Comparison of ENCODE assay signal across 14 cellular contexts in genomic region chr17:42923472-42923871, GRCh38. TPM values are rescaled to one million over a fixed set of nuclear protein-coding genes. Genes with fewer than 3 reads are reported as not detected.
A peak's percentile ranks its signal among the peaks of the same experiment; 100 is the strongest.
DNase-seq lines count a peak whose midpoint lies in the region; ATAC-seq and TF ChIP-seq lines count a peak whose summit lies in the region.
"Not testable (repeated sequence)": the region's sequence is repeated elsewhere in the genome, so short reads cannot be mapped to it uniquely, and the experiment has no call there.
"Had no signal": no experiment of that assay in that cellular context is flagged by ENCODE, and none has a peak within 500 bp of the region (broad histone marks: within the 10 kb centered on the region; RNA-seq: fewer than 3 reads in every experiment).

No MANE protein-coding gene starts in this region.

- not testable (repeated sequence) for H3K4me3 ChIP-seq in NB4 (ENCODE audit: low read depth, low read length); adipocyte (ENCODE audit: low read length); esophagus muscularis mucosa; left ventricle myocardium inferior; upper lobe of right lung

- not testable (repeated sequence) for H3K27me3 ChIP-seq in adipocyte (replicated peaks; ENCODE audit: control insufficient read depth, insufficient read depth, low read length); esophagus muscularis mucosa; left ventricle myocardium inferior (ENCODE audit: low read depth); upper lobe of right lung

- not testable (repeated sequence) for H3K9me3 ChIP-seq in adipocyte (ENCODE audit: control insufficient read depth, low read length); esophagus muscularis mucosa; left ventricle myocardium inferior (replicated peaks); upper lobe of right lung

- not testable (repeated sequence) for H3K36me3 ChIP-seq in adipocyte (ENCODE audit: control insufficient read depth, insufficient read depth, low read length, severe bottlenecking); esophagus muscularis mucosa; left ventricle myocardium inferior; upper lobe of right lung

- DNase-seq in NB4 (ENCODE audit: low read depth) (peak; percentile 16), posterior vena cava (ENCODE audit: low spot score) (peak; percentile 31)
- not testable (repeated sequence) for DNase-seq in adipocyte (ENCODE audit: low read depth); esophagus muscularis mucosa (ENCODE audit: extremely low spot score); left ventricle myocardium inferior; upper lobe of right lung

- H3K9ac ChIP-seq in adipocyte (ENCODE audit: low read length), result peak overlapping the region; percentile 51

- intact Hi-C loops in esophagus muscularis mucosa (cut with DNase I); left ventricle myocardium inferior (cut with micrococcal nuclease); posterior vena cava (cut with DNase I); upper lobe of right lung (cut with DNase I): not testable (repeated sequence)

- not testable (repeated sequence) for ATAC-seq in upper lobe of right lung

- TF ChIP-seq CTCF in NB4 (IDR thresholded peaks at IDR 0.05; ENCODE audit: low read depth, low read length); esophagus muscularis mucosa (IDR thresholded peaks at IDR 0.05); left ventricle myocardium inferior (IDR thresholded peaks at IDR 0.05; ENCODE audit: borderline replicate concordance); upper lobe of right lung (IDR thresholded peaks at IDR 0.05): not testable (repeated sequence)

- not testable (repeated sequence) for TF ChIP-seq EP300 in esophagus muscularis mucosa (IDR thresholded peaks at IDR 0.05)

- H3K27ac ChIP-seq in esophagus muscularis mucosa (replicated peaks in 1 of 4) (peak overlapping the region in 3 of 4 donors; percentile 15 to 56 (median 52)), left ventricle myocardium inferior (replicated peaks) (peak overlapping the region; percentile 61), upper lobe of right lung (peak overlapping the region; percentile 83)

- not testable (repeated sequence) for TF ChIP-seq POLR2A in NB4 (IDR thresholded peaks at IDR 0.05; ENCODE audit: extremely low read depth, insufficient read length); esophagus muscularis mucosa (IDR thresholded peaks at IDR 0.05; ENCODE audit: low read depth)

- peaks cover 32% of the 10 kb centered on the region for H3K4me1 ChIP-seq in adipocyte (ENCODE audit: control insufficient read depth, insufficient read depth, low read length)
- H3K4me1 ChIP-seq in esophagus muscularis mucosa, result peaks cover 21 to 61% (median 50%) of the 10 kb centered on the region in 4 donors
- peaks cover 32% of the 10 kb centered on the region for H3K4me1 ChIP-seq in left ventricle myocardium inferior
- H3K4me1 ChIP-seq in upper lobe of right lung, result peaks cover 49% of the 10 kb centered on the region

- WGBS in esophagus muscularis mucosa, result 88% methylated on average over 7 of the region's 7 CpGs

RNA-seq across cellular contexts. Expression of gene G6PC1, which starts 22.9 kb away (rescaled TPM):
- total RNA-seq in esophagus muscularis mucosa (under 1 TPM in 1 of 4 donors, not detected in 3; 0.06 TPM), left ventricle myocardium inferior (not detected), posterior vena cava (not detected), upper lobe of right lung (not detected)
- total RNA-seq: A172; A673; CD4-positive, alpha-beta T cell; CD8-positive, alpha-beta memory T cell; GM12878; GM23248; H1; H7 had no signal

RNA-seq across cellular contexts. Expression of gene AARSD1, which starts 40.8 kb away (rescaled TPM):
- total RNA-seq in esophagus muscularis mucosa, result 10 to 100 TPM; 21.9 to 35.7 (median 26.8) TPM
- 26.0 TPM for total RNA-seq in left ventricle myocardium inferior
- 10 to 100 TPM; 22.7 to 34.2 TPM for total RNA-seq in posterior vena cava
- 35.0 TPM for total RNA-seq in upper lobe of right lung

RNA-seq across cellular contexts. Expression of gene PTGES3L, which starts 56.4 kb away (rescaled TPM):
- total RNA-seq in esophagus muscularis mucosa (10 to 100 TPM in 3 of 4 donors, 1 to 10 TPM in 1; 7.8 to 18.3 (median 13.1) TPM), left ventricle myocardium inferior (37.9 TPM), posterior vena cava (10 to 100 TPM in 1 of 2 donors, 1 to 10 TPM in 1; 9.9 to 11.2 TPM), upper lobe of right lung (0.38 TPM)
- total RNA-seq: GM23248 had no signal

RNA-seq across cellular contexts. Expression of gene RUNDC1, which starts 56.9 kb away (rescaled TPM):
- total RNA-seq in esophagus muscularis mucosa (10 to 100 TPM; 13.3 to 19.1 (median 16.5) TPM), left ventricle myocardium inferior (12.1 TPM), posterior vena cava (10 to 100 TPM; 10.6 to 14.1 TPM), upper lobe of right lung (14.4 TPM)
